1 cellular context compared by ENCODE assay signal in the genomic region with DNA sequence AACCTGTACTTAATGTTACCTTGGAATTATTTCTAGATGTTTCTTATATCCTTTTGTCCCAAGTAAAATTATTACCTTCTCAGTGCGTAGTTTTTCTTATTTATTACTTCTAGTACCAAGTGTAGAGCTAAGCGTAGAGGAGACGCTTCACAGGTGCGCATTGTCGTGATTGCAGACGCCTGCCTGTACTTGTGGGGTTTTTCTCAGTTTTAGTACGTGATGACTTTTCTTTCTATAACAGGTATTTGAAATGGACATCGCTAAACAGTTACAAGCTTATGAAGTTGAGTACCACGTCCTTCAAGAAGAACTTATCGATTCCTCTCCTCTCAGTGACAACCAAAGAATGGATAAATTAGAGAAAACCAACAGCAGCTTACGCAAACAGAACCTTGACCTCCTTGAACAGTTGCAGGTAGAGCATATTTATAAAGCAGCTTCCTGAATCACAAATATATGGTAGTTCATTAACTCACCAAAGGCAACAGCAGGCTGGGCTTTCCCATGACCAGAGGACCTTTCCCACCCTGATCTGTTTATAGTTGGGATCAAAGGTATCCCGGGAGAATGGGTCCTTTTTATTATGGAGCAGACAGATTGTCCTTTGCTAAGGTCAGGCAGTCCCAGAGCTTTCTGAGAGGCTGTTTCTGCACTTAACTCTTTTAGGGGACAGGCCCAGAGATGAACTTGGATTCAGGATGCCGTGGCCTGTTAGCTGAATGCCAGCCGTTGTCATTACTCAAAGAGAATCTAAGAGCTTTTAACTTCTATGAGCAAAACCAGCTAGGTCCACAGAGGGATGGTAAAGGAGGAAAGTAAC.
A peak's percentile ranks its signal among the peaks of the same experiment; 100 is the strongest.
TF ChIP-seq lines count a peak whose summit lies in the region.

No MANE protein-coding gene starts in this region.

TF ChIP-seq in HepG2, 621 proteins besides CTCF, POLR2A, EP300 and RAD21 (continued from another document and continues in another):
- TF ChIP-seq PRDM4 (CRISPR knock-in tag; IDR thresholded peaks at IDR 0.05; ENCODE audit: borderline replicate concordance) (no peak), ZNF646 (CRISPR knock-in tag; IDR thresholded peaks at IDR 0.05) (no peak), SRY (CRISPR knock-in tag; IDR thresholded peaks at IDR 0.05) (no peak), TMF1 (CRISPR knock-in tag; IDR thresholded peaks at IDR 0.05; ENCODE audit: low read depth) (no peak), ZNF75D (CRISPR knock-in tag; IDR thresholded peaks at IDR 0.05; ENCODE audit: borderline replicate concordance) (no peak), NFAT5 (CRISPR knock-in tag; IDR thresholded peaks at IDR 0.05) (no peak), PHF8 (CRISPR knock-in tag; IDR thresholded peaks at IDR 0.05) (peak; percentile 46; the same call in 1 of the 2 replicates), ZNF614 (CRISPR knock-in tag; IDR thresholded peaks at IDR 0.05; ENCODE audit: borderline replicate concordance) (peak; percentile 83; the same call in 1 of the 2 replicates), HCFC1 (IDR thresholded peaks at IDR 0.05; ENCODE audit: low read depth, low read length) (no peak), BHLHE40 (IDR thresholded peaks at IDR 0.05; ENCODE audit: low read length) (peak; percentile 8; the same call in 1 of the 2 replicates), ZNF577 (CRISPR knock-in tag; IDR thresholded peaks at IDR 0.05; ENCODE audit: borderline replicate concordance, low read depth) (no peak), RARA (CRISPR knock-in tag; IDR thresholded peaks at IDR 0.05) (peak; percentile 99), ZNF839 (CRISPR knock-in tag; IDR thresholded peaks at IDR 0.05; ENCODE audit: borderline replicate concordance) (no peak), MLLT10 (CRISPR knock-in tag; IDR thresholded peaks at IDR 0.05) (no peak), ZFP1 (CRISPR knock-in tag; IDR thresholded peaks at IDR 0.05) (peak; percentile 32; the same call in 1 of the 2 replicates), ZNF263 (CRISPR knock-in tag; IDR thresholded peaks at IDR 0.05) (peak; percentile 54; the same call in 1 of the 2 replicates), KDM2A (CRISPR knock-in tag; IDR thresholded peaks at IDR 0.05; ENCODE audit: borderline replicate concordance, low read depth) (peak; percentile 28; the same call in 1 of the 2 replicates), ZNF274 (CRISPR knock-in tag; IDR thresholded peaks at IDR 0.05) (no peak), SMYD3 (CRISPR knock-in tag; IDR thresholded peaks at IDR 0.05) (peak; percentile 89; the same call in 1 of the 2 replicates), NFKB2 (CRISPR knock-in tag; IDR thresholded peaks at IDR 0.05; ENCODE audit: borderline replicate concordance) (no peak), MYPOP (CRISPR knock-in tag; IDR thresholded peaks at IDR 0.05) (peak; percentile 75), SALL1 (CRISPR knock-in tag; IDR thresholded peaks at IDR 0.05) (peak; percentile 85), GATAD2A (CRISPR knock-in tag; IDR thresholded peaks at IDR 0.05) (peak; percentile 99), PITX1 (CRISPR knock-in tag; IDR thresholded peaks at IDR 0.05) (peak; percentile 96), ZNF775 (CRISPR knock-in tag; IDR thresholded peaks at IDR 0.05; ENCODE audit: borderline replicate concordance) (no peak), ZSCAN31 (CRISPR knock-in tag; IDR thresholded peaks at IDR 0.05; ENCODE audit: low read depth) (peak; percentile 67; the same call in 1 of the 2 replicates), ZSCAN5A (CRISPR knock-in tag; IDR thresholded peaks at IDR 0.05; ENCODE audit: borderline replicate concordance) (no peak; the same call in 1 of the 2 replicates), ZSCAN9 (CRISPR knock-in tag; IDR thresholded peaks at IDR 0.05; ENCODE audit: borderline replicate concordance) (peak; percentile 84), U2AF1 (optimal IDR thresholded peaks at IDR 0.05; ENCODE audit: low read depth, low read length) (no peak)
- TF ChIP-seq, protein P1, sequence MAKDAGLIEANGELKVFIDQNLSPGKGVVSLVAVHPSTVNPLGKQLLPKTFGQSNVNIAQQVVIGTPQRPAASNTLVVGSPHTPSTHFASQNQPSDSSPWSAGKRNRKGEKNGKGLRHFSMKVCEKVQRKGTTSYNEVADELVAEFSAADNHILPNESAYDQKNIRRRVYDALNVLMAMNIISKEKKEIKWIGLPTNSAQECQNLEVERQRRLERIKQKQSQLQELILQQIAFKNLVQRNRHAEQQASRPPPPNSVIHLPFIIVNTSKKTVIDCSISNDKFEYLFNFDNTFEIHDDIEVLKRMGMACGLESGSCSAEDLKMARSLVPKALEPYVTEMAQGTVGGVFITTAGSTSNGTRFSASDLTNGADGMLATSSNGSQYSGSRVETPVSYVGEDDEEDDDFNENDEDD (CRISPR knock-in tag; IDR thresholded peaks at IDR 0.05; ENCODE audit: borderline replicate concordance) = no peak
- TF ChIP-seq, protein P2, sequence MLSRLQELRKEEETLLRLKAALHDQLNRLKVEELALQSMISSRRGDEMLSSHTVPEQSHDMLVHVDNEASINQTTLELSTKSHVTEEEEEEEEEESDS (CRISPR knock-in tag; IDR thresholded peaks at IDR 0.05; ENCODE audit: borderline replicate concordance) = no peak
